In genomic region chr13:38415233-38415632, GRCh38 we compare ENCODE assay signal across 10 cellular contexts.
A peak's percentile ranks its signal among the peaks of the same experiment; 100 is the strongest.
DNase-seq lines count a peak whose midpoint lies in the region; ATAC-seq and TF ChIP-seq lines count a peak whose summit lies in the region.
"Had no signal": no experiment of that assay in that cellular context is flagged by ENCODE, and none has a peak within 500 bp of the region (broad histone marks: within the 10 kb centered on the region; RNA-seq: fewer than 3 reads in every experiment).

No MANE protein-coding gene starts in this region.

- TF ChIP-seq POLR2A in IMR-90 (IDR thresholded peaks at IDR 0.05; ENCODE audit: low read depth, low read length) = no peak

- peaks cover 2% of the 10 kb centered on the region for H3K9me3 Mint-ChIP-seq in memory B cell
- H3K9me3 Mint-ChIP-seq: IgD-negative memory B cell had no signal

- no peak overlapping the region for H2BK15ac ChIP-seq in IMR-90 (ENCODE audit: low read depth, low read length)

- peaks cover 2% of the 10 kb centered on the region for H3K27me3 Mint-ChIP-seq in memory B cell
- H3K27me3 Mint-ChIP-seq: IgD-negative memory B cell had no signal

- ATAC-seq in GM18861 (IDR thresholded peaks at IDR 0.05; ENCODE audit: unreplicated experiment) (peak; percentile 97), GM21737 (IDR thresholded peaks at IDR 0.05; ENCODE audit: unreplicated experiment) (peak; percentile 99), IMR-90 (ENCODE audit: low read depth) (no peak), memory B cell (ENCODE audit: low read depth) (peak; percentile 83), left colon (no peak)

- no peak overlapping the region for H3K14ac ChIP-seq in IMR-90 (replicated peaks; ENCODE audit: low read depth, low read length)

- no peaks in the 10 kb centered on the region for H3K27me3 ChIP-seq in IMR-90 (ENCODE audit: control insufficient read depth, insufficient read depth, low read length)
- H3K27me3 ChIP-seq in ascending aorta = no peaks in the 10 kb centered on the region

- H3K27ac Mint-ChIP-seq in memory B cell = no peak overlapping the region
- H3K27ac Mint-ChIP-seq: activated naive CD8-positive, alpha-beta T cell had no signal

- H3K56ac ChIP-seq in IMR-90 (ENCODE audit: extremely low read depth, insufficient read depth, low read length) = no peak overlapping the region

- H3K9ac ChIP-seq in IMR-90 (ENCODE audit: low read depth, low read length) = no peak overlapping the region

- H2AK9ac ChIP-seq in IMR-90 (replicated peaks; ENCODE audit: low read depth, low read length, poor library complexity) = no peak overlapping the region

- H2AFZ ChIP-seq in IMR-90 (replicated peaks; ENCODE audit: low read length, poor library complexity) = peak overlapping the region; percentile 63

- H3K9me3 ChIP-seq in IMR-90 (ENCODE audit: control insufficient read depth, insufficient read depth, low read length) (no peaks in the 10 kb centered on the region), ascending aorta (no peaks in the 10 kb centered on the region)

- CTCF ChIA-PET in IMR-90 (lab: Yijun Ruan, JAX) = no interaction called here

- TF ChIP-seq CTCF in IMR-90 (conservative IDR thresholded peaks at IDR 0.05; ENCODE audit: low read depth, low read length) (no peak), ascending aorta (IDR thresholded peaks at IDR 0.05) (no peak)

- dilution Hi-C loops in IMR-90 (cut with HindIII; ENCODE audit: low sequenced_read_pairs, unreplicated experiment) = no loop called here

- no peak overlapping the region for H3K18ac ChIP-seq in IMR-90 (ENCODE audit: low read depth, low read length)

- H3K36me3 ChIP-seq in IMR-90 (ENCODE audit: control insufficient read depth, insufficient read depth, low read length) (no peaks in the 10 kb centered on the region), ascending aorta (no peaks in the 10 kb centered on the region)

- TF ChIP-seq RAD21 in IMR-90 (IDR thresholded peaks at IDR 0.05; ENCODE audit: low read length) = no peak

- H4K8ac ChIP-seq in IMR-90 (ENCODE audit: low read depth in 2 of 2, low read length in 2 of 2) = no peak overlapping the region

- no peak overlapping the region for H2BK5ac ChIP-seq in IMR-90 (ENCODE audit: low read depth, low read length, poor library complexity, severe bottlenecking)

- no peak overlapping the region for H3K27ac ChIP-seq in IMR-90 (ENCODE audit: insufficient read depth, low read length)
- H3K27ac ChIP-seq in ascending aorta = no peak overlapping the region

- H4K91ac ChIP-seq in IMR-90 (ENCODE audit: insufficient read depth, low read depth, low read length) = no peak overlapping the region

- H2BK20ac ChIP-seq in IMR-90 (ENCODE audit: low read depth, low read length) = no peak overlapping the region

- H3K4me3 Mint-ChIP-seq in memory B cell = no peak overlapping the region
- H3K4me3 Mint-ChIP-seq: activated naive CD8-positive, alpha-beta T cell had no signal

- WGBS in IMR-90 (ENCODE audit: extremely low coverage in 2 of 2, insufficient read length in 1 of 2), 2 experiments = no CpG with 5 or more reads among the region's 5 CpGs

- H3K23ac ChIP-seq in IMR-90 (ENCODE audit: low read depth, low read length) = no peak overlapping the region

- no peak overlapping the region for H3K4me2 ChIP-seq in IMR-90 (ENCODE audit: low read depth, low read length)

- no peaks in the 10 kb centered on the region for H3K36me3 Mint-ChIP-seq in memory B cell
- H3K36me3 Mint-ChIP-seq: activated naive CD8-positive, alpha-beta T cell; IgD-negative memory B cell had no signal

- no peak for DNase-seq in IMR-90
- DNase-seq in memory B cell (ENCODE audit: low spot score in 2 of 2) = no peak
- DNase-seq in NCI-H526 (lab: John Stamatoyannopoulos, UW) = no peak
- no peak for DNase-seq in ascending aorta (ENCODE audit: low spot score in 2 of 2)
- DNase-seq in NCI-H187 (lab: John Stamatoyannopoulos, UW) = no peak
- no peak for DNase-seq in left colon

- intact Hi-C loops in IMR-90 (cut with micrococcal nuclease) (no loop called here), ascending aorta (cut with DNase I) (no loop called here), left colon (cut with DNase I, micrococcal nuclease) (no loop called here)

- H3K4me1 Mint-ChIP-seq in memory B cell = peaks cover 5% of the 10 kb centered on the region

- H2AK5ac ChIP-seq in IMR-90 (ENCODE audit: low read depth, low read length) = no peak overlapping the region

- H3K4me3 ChIP-seq in IMR-90 (ENCODE audit: insufficient read depth, low read depth, low read length) (no peak overlapping the region), ascending aorta (no peak overlapping the region)

- H3K79me1 ChIP-seq in IMR-90 (ENCODE audit: low read depth in 1 of 2, low read length in 2 of 2) = no peaks in the 10 kb centered on the region

- BruUV-seq in IMR-90 (replicated peaks; lab: Mats Ljungman, UMichigan) = no TSS peak

- in situ Hi-C loops in IMR-90 (cut with MboI; ENCODE audit: low sequenced_read_pairs) = no loop called here

- POLR2A ChIA-PET in IMR-90 (lab: Charles Lee; ENCODE audit: unreplicated experiment) = no interaction called here

- no peaks in the 10 kb centered on the region for H4K20me1 ChIP-seq in IMR-90 (ENCODE audit: insufficient read depth, low read length)

- H3K9me1 ChIP-seq in IMR-90 (ENCODE audit: insufficient read depth, low read length) = no peaks in the 10 kb centered on the region

- no peak overlapping the region for H2BK120ac ChIP-seq in IMR-90 (ENCODE audit: low read depth, low read length)

- H3K4ac ChIP-seq in IMR-90 (ENCODE audit: low read depth, low read length) = no peak overlapping the region

- H4K5ac ChIP-seq in IMR-90 (ENCODE audit: low read depth, low read length) = no peak overlapping the region

- H3K4me1 ChIP-seq in IMR-90 (ENCODE audit: control insufficient read depth, insufficient read depth, low read length) = no peaks in the 10 kb centered on the region
- H3K4me1 ChIP-seq in ascending aorta = no peaks in the 10 kb centered on the region

TF ChIP-seq in IMR-90, 13 proteins besides CTCF, POLR2A, EP300 and RAD21:
- TF ChIP-seq CHD1 (IDR thresholded peaks at IDR 0.05; ENCODE audit: low read depth, low read length) (no peak), RFX5 (IDR thresholded peaks at IDR 0.05; ENCODE audit: low read depth, low read length) (no peak), CEBPB (IDR thresholded peaks at IDR 0.05; ENCODE audit: low read depth, low read length) (no peak), SMC3 (IDR thresholded peaks at IDR 0.05; ENCODE audit: low read depth, low read length) (no peak), MXI1 (IDR thresholded peaks at IDR 0.05; ENCODE audit: borderline replicate concordance, low read depth, low read length) (no peak), MAZ (IDR thresholded peaks at IDR 0.05; ENCODE audit: borderline replicate concordance, low read depth, low read length) (no peak), USF2 (IDR thresholded peaks at IDR 0.05; ENCODE audit: low read depth, low read length) (no peak), RCOR1 (IDR thresholded peaks at IDR 0.05; ENCODE audit: insufficient replicate concordance, low read length) (no peak), MAFK (IDR thresholded peaks at IDR 0.05; ENCODE audit: low read depth, low read length) (no peak), ELK1 (IDR thresholded peaks at IDR 0.05; ENCODE audit: borderline replicate concordance, low read depth, low read length) (no peak), FOS (IDR thresholded peaks at IDR 0.05; ENCODE audit: low read depth, low read length) (no peak)

Comparison
In these comparisons a context has a peak if more than half of its experiments do, and no peak if none do; other contexts are left out.
1. ATAC-seq: peak in GM18861 (single experiment), GM21737 (single experiment) and memory B cell (single experiment); none in IMR-90 (single experiment) and left colon (single experiment).